ENCODE assay signal across 1 cellular context in genomic region chr10:19169684-19170083, GRCh38.
TF ChIP-seq lines count a peak whose summit lies in the region.

No MANE protein-coding gene starts in this region.

TF ChIP-seq in GM12878, 131 proteins besides CTCF, POLR2A, EP300 and RAD21 (continued from another document):
- TF ChIP-seq ZBTB40 (IDR thresholded peaks at IDR 0.05; ENCODE audit: borderline replicate concordance): no peak
- no peak for TF ChIP-seq ASH2L (IDR thresholded peaks at IDR 0.05; ENCODE audit: borderline replicate concordance, low read depth)
- TF ChIP-seq ZZZ3 (IDR thresholded peaks at IDR 0.05; ENCODE audit: control insufficient read depth, insufficient read length, low read depth): no peak
- no peak for TF ChIP-seq RB1 (IDR thresholded peaks at IDR 0.05; ENCODE audit: borderline replicate concordance)
- no peak for TF ChIP-seq ZNF274 (IDR thresholded peaks at IDR 0.05; ENCODE audit: insufficient read depth, insufficient read length)
- no peak for TF ChIP-seq PAX5 (IDR thresholded peaks at IDR 0.05; ENCODE audit: borderline replicate concordance, low read depth, low read length)
- TF ChIP-seq PBX3 (IDR thresholded peaks at IDR 0.05; ENCODE audit: insufficient replicate concordance, low read depth, low read length): no peak
- TF ChIP-seq CEBPB (IDR thresholded peaks at IDR 0.05; ENCODE audit: borderline replicate concordance in 1 of 2, low read depth in 2 of 2, low read length in 2 of 2): no peak
- TF ChIP-seq TARDBP (IDR thresholded peaks at IDR 0.05; ENCODE audit: borderline replicate concordance): no peak
- TF ChIP-seq SP1 (IDR thresholded peaks at IDR 0.05; ENCODE audit: low read depth, low read length): no peak
- TF ChIP-seq STAT3 (IDR thresholded peaks at IDR 0.05; ENCODE audit: low read depth, low read length): no peak
- no peak for TF ChIP-seq EZH2 (IDR thresholded peaks at IDR 0.05; ENCODE audit: borderline replicate concordance, control insufficient read depth, low read depth, low read length)
